17 cellular contexts compared by ENCODE assay signal in the genomic region with DNA sequence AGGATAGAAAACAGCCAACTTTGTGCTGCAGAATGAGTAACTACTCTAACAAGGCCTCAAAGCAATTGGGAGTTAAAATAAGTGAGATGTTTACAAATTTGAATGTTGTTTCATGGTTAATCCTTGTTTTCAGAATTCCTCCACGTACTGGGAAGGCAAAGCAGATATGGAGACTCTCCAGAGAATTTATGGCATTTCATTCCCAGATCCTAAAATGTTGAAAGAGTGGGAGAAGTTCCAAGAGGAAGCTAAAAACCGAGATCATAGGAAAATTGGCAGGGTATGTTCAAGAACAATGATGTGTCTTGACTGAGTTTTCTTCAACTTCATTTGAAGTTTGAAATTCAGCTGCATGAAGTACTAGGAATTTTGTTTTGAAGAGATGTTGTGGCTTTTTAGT. TPM values are rescaled to one million over a fixed set of nuclear protein-coding genes. Genes with fewer than 3 reads are reported as not detected.
DNase-seq lines count a peak whose midpoint lies in the region; ATAC-seq and TF ChIP-seq lines count a peak whose summit lies in the region.
"Had no signal": no experiment of that assay in that cellular context is flagged by ENCODE, and none has a peak within 500 bp of the region (broad histone marks: within the 10 kb centered on the region; RNA-seq: fewer than 3 reads in every experiment).

No MANE protein-coding gene starts in this region.

- ATAC-seq in GM23338 = no peak
- no peak for ATAC-seq in GM18520 (IDR thresholded peaks at IDR 0.05; ENCODE audit: unreplicated experiment)
- ATAC-seq: CD8-positive, alpha-beta T cell had no signal

- H3K4me1 ChIP-seq in GM23338 (ENCODE audit: insufficient read depth) (no peaks in the 10 kb centered on the region), left ventricle myocardium inferior (peaks cover 17% of the 10 kb centered on the region)
- H3K4me1 ChIP-seq: BE2C, HAP-1, SJCRH30 had no signal

- intact Hi-C loops in left ventricle myocardium inferior (cut with micrococcal nuclease) = no loop called here

- H4K20me1 ChIP-seq in GM23338 (replicated peaks; ENCODE audit: insufficient read depth) = peaks cover 50% of the 10 kb centered on the region

- H3K27ac Mint-ChIP-seq in GM23338 (peak overlapping the region; percentile 49; the same call in 1 of the 2 replicates), endothelial cell (ENCODE audit: unreplicated experiment) (peak overlapping the region; percentile 22)
- H3K27ac Mint-ChIP-seq in activated naive CD8-positive, alpha-beta T cell treated with anti-CD3 and anti-CD28 coated beads for 36 hours = no peak overlapping the region
- H3K27ac Mint-ChIP-seq: CD8-positive, alpha-beta T cell had no signal

- H3K4me1 Mint-ChIP-seq in GM23338 = peaks cover 3% of the 10 kb centered on the region
- peaks cover 3% of the 10 kb centered on the region for H3K4me1 Mint-ChIP-seq in endothelial cell (ENCODE audit: unreplicated experiment)
- H3K4me1 Mint-ChIP-seq in activated naive CD8-positive, alpha-beta T cell treated with anti-CD3 and anti-CD28 coated beads for 36 hours = peaks cover 11% of the 10 kb centered on the region

- TF ChIP-seq CTCF in GM23338 (conservative IDR thresholded peaks at IDR 0.05; ENCODE audit: low read depth in 2 of 2) (no peak), endothelial cell (IDR thresholded peaks at IDR 0.05; ENCODE audit: unreplicated experiment) (no peak), left ventricle myocardium inferior (IDR thresholded peaks at IDR 0.05; ENCODE audit: borderline replicate concordance) (no peak)

- H3K79me2 ChIP-seq in GM23338 (replicated peaks; ENCODE audit: insufficient read depth) = peaks cover 74% of the 10 kb centered on the region

- DNase-seq in AG20443 (ENCODE audit: low spot score) (peak; percentile 28), GM23338 (ENCODE audit: low spot score) (no peak), endothelial cell (ENCODE audit: low spot score) (no peak), left ventricle myocardium inferior (no peak), germinal center (ENCODE audit: low spot score) (no peak)
- DNase-seq in activated naive CD8-positive, alpha-beta T cell treated with anti-CD3 and anti-CD28 coated beads for 36 hours = no peak
- DNase-seq: BE2C; CD8-positive, alpha-beta T cell; DMS79 treated with DMSO at 0.1 percent for 48 hours; GF-D8; NCI-H1417 treated with DMSO at 0.1 percent for 48 hours; NCI-H2029; NCI-H2171 treated with DMSO at 0.1 percent for 48 hours; NCI-H524; SJCRH30 had no signal

- H3K9me3 Mint-ChIP-seq in GM23338 (no peaks in the 10 kb centered on the region), endothelial cell (ENCODE audit: unreplicated experiment) (no peaks in the 10 kb centered on the region)
- no peaks in the 10 kb centered on the region for H3K9me3 Mint-ChIP-seq in activated naive CD8-positive, alpha-beta T cell treated with anti-CD3 and anti-CD28 coated beads for 36 hours
- H3K9me3 Mint-ChIP-seq: CD8-positive, alpha-beta T cell had no signal

- H3K4me3 Mint-ChIP-seq in GM23338 (no peak overlapping the region), endothelial cell (ENCODE audit: unreplicated experiment) (no peak overlapping the region)
- no peak overlapping the region for H3K4me3 Mint-ChIP-seq in activated naive CD8-positive, alpha-beta T cell treated with anti-CD3 and anti-CD28 coated beads for 36 hours
- H3K4me3 Mint-ChIP-seq: CD8-positive, alpha-beta T cell had no signal

- peaks cover 98% of the 10 kb centered on the region for H3K36me3 ChIP-seq in GM23338 (ENCODE audit: insufficient read depth)
- peaks cover 100% of the 10 kb centered on the region for H3K36me3 ChIP-seq in left ventricle myocardium inferior

- H3K4me3 ChIP-seq in GM23338 (no peak overlapping the region), left ventricle myocardium inferior (no peak overlapping the region)
- H3K4me3 ChIP-seq: HAP-1, SJCRH30 had no signal

- no peaks in the 10 kb centered on the region for H3K9me3 ChIP-seq in left ventricle myocardium inferior (replicated peaks)
- H3K9me3 ChIP-seq: BE2C, HAP-1, SJCRH30 had no signal

- H3K27me3 Mint-ChIP-seq in GM23338 (ENCODE audit: insufficient read depth, low read depth, poor library complexity) (no peaks in the 10 kb centered on the region), endothelial cell (ENCODE audit: unreplicated experiment) (peaks cover 2% of the 10 kb centered on the region)
- H3K27me3 Mint-ChIP-seq in activated naive CD8-positive, alpha-beta T cell treated with anti-CD3 and anti-CD28 coated beads for 36 hours = no peaks in the 10 kb centered on the region

- H3K27ac ChIP-seq in GM23338 (ENCODE audit: low read depth) (no peak overlapping the region), left ventricle myocardium inferior (replicated peaks) (peak overlapping the region; percentile 45)
- H3K27ac ChIP-seq: SJCRH30 had no signal

- H3K27me3 ChIP-seq in GM23338 (ENCODE audit: insufficient read depth) (no peaks in the 10 kb centered on the region), left ventricle myocardium inferior (ENCODE audit: low read depth) (no peaks in the 10 kb centered on the region)
- H3K27me3 ChIP-seq: BE2C, SJCRH30 had no signal

- H2AFZ ChIP-seq in GM23338 = no peak overlapping the region

- H3K36me3 Mint-ChIP-seq in GM23338 (ENCODE audit: low read depth) (peaks cover 100% of the 10 kb centered on the region), endothelial cell (ENCODE audit: low read depth, unreplicated experiment) (peaks cover 42% of the 10 kb centered on the region)
- peaks cover 36% of the 10 kb centered on the region for H3K36me3 Mint-ChIP-seq in activated naive CD8-positive, alpha-beta T cell treated with anti-CD3 and anti-CD28 coated beads for 36 hours

- no peaks in the 10 kb centered on the region for H3K9me2 ChIP-seq in GM23338 (ENCODE audit: insufficient read depth)

- H3K4me2 ChIP-seq in GM23338 = no peak overlapping the region

- no peaks in the 10 kb centered on the region for H3F3A ChIP-seq in GM23338 (replicated peaks; ENCODE audit: low read depth)

TF ChIP-seq in GM23338, 12 proteins besides CTCF, POLR2A, EP300 and RAD21 (continues in another document):
- TF ChIP-seq EZH2 (IDR thresholded peaks at IDR 0.05; ENCODE audit: low read depth, unreplicated experiment) = no peak
- TF ChIP-seq NANOG (IDR thresholded peaks at IDR 0.05; ENCODE audit: borderline replicate concordance) = no peak
- TF ChIP-seq ZNF331 (CRISPR knock-in tag; IDR thresholded peaks at IDR 0.05; ENCODE audit: low read depth) = no peak
- TF ChIP-seq, protein P1, sequence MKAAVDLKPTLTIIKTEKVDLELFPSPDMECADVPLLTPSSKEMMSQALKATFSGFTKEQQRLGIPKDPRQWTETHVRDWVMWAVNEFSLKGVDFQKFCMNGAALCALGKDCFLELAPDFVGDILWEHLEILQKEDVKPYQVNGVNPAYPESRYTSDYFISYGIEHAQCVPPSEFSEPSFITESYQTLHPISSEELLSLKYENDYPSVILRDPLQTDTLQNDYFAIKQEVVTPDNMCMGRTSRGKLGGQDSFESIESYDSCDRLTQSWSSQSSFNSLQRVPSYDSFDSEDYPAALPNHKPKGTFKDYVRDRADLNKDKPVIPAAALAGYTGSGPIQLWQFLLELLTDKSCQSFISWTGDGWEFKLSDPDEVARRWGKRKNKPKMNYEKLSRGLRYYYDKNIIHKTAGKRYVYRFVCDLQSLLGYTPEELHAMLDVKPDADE (IDR thresholded peaks at IDR 0.05) = no peak
- TF ChIP-seq, protein P2, sequence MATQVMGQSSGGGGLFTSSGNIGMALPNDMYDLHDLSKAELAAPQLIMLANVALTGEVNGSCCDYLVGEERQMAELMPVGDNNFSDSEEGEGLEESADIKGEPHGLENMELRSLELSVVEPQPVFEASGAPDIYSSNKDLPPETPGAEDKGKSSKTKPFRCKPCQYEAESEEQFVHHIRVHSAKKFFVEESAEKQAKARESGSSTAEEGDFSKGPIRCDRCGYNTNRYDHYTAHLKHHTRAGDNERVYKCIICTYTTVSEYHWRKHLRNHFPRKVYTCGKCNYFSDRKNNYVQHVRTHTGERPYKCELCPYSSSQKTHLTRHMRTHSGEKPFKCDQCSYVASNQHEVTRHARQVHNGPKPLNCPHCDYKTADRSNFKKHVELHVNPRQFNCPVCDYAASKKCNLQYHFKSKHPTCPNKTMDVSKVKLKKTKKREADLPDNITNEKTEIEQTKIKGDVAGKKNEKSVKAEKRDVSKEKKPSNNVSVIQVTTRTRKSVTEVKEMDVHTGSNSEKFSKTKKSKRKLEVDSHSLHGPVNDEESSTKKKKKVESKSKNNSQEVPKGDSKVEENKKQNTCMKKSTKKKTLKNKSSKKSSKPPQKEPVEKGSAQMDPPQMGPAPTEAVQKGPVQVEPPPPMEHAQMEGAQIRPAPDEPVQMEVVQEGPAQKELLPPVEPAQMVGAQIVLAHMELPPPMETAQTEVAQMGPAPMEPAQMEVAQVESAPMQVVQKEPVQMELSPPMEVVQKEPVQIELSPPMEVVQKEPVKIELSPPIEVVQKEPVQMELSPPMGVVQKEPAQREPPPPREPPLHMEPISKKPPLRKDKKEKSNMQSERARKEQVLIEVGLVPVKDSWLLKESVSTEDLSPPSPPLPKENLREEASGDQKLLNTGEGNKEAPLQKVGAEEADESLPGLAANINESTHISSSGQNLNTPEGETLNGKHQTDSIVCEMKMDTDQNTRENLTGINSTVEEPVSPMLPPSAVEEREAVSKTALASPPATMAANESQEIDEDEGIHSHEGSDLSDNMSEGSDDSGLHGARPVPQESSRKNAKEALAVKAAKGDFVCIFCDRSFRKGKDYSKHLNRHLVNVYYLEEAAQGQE (IDR thresholded peaks at IDR 0.05; ENCODE audit: unreplicated experiment) = no peak
- no peak for TF ChIP-seq CREB1 (CRISPR knock-in tag; IDR thresholded peaks at IDR 0.05; ENCODE audit: low read depth)
- no peak for TF ChIP-seq EZH2phosphoT487 (IDR thresholded peaks at IDR 0.05; ENCODE audit: unreplicated experiment)
- TF ChIP-seq ZNF114 (CRISPR knock-in tag; IDR thresholded peaks at IDR 0.05) = no peak
- TF ChIP-seq POLR2AphosphoS5 (IDR thresholded peaks at IDR 0.05; ENCODE audit: low read depth) = no peak

RNA-seq across cellular contexts. Expression of a gene that starts 16.4 kb away (rescaled TPM):
- 468 and 473 TPM in 2 replicates for total RNA-seq in GM23338 (2014; rRNA removed; shearing (Covaris generic))
- 444 and 458 TPM in 2 replicates for polyA plus RNA-seq in GM23338 (2016; fragmentation: Nextera tagmentation; extraction: Ambion mirVana)
- total RNA-seq in endothelial cell (ENCODE audit: unreplicated experiment) (163 TPM), left ventricle myocardium inferior (66.1 TPM)
- total RNA-seq in activated naive CD8-positive, alpha-beta T cell treated with anti-CD3 and anti-CD28 coated beads for 36 hours = 100 to 1,000 TPM; 290 to 299 TPM
